Comparison of ENCODE assay signal across 8 cellular contexts in genomic region chr4:38856524-38857337, GRCh38. TPM values are rescaled to one million over a fixed set of nuclear protein-coding genes. Genes with fewer than 3 reads are reported as not detected.
DNase-seq lines count a peak whose midpoint lies in the region; ATAC-seq and TF ChIP-seq lines count a peak whose summit lies in the region.

TSS of gene TLR6 (minus strand) at chr4:38856817. CDS start at chr4:38829473, 27,344 bp downstream.

- no peaks in the 10 kb centered on the region for H3K9me3 Mint-ChIP-seq in effector memory CD8-positive, alpha-beta T cell

- H3K4me3 ChIP-seq in mononuclear cell (ENCODE audit: low read length) (peak within 1 kb of the TSS; percentile 48), stomach (peak within 1 kb of the TSS in 3 of 4 donors; percentile 11 to 27 (median 18))

- no peaks in the 10 kb centered on the region for H3K9me3 ChIP-seq in mononuclear cell (ENCODE audit: low read depth, low read length)
- H3K9me3 ChIP-seq in stomach = no peaks in the 10 kb centered on the region

- H3K27me3 Mint-ChIP-seq in effector memory CD8-positive, alpha-beta T cell = peaks cover 10 to 13% of the 10 kb centered on the region in 2 donors

- peak; percentile 47 for DNase-seq in GM10248 (ENCODE audit: extremely low spot score)
- DNase-seq in NCI-H345 (lab: John Stamatoyannopoulos, UW) = peak; percentile 61
- peak; percentile 61 for DNase-seq in activated CD4-positive, alpha-beta T cell treated with anti-CD3 and anti-CD28 coated beads, Interleukin-2, amount 50 U/mL, for 1 hour
- peak; percentile 53 to 66 (median 58) for DNase-seq in effector memory CD8-positive, alpha-beta T cell
- DNase-seq in stomach = peak; percentile 68
- no peak for DNase-seq in middle frontal gyrus (ENCODE audit: extremely low spot score, low spot score)

- H3K4me3 Mint-ChIP-seq in effector memory CD8-positive, alpha-beta T cell = peak within 1 kb of the TSS; percentile 51 to 70

- POLR2A ChIA-PET in GM10248 (lab: Yijun Ruan, JAX) = interaction anchor here (0.8 kb wide), 1 partner anchor 35 kb away, joined by 3 read pairs; no protein-coding TSS in a partner anchor

- TF ChIP-seq POLR2A in stomach (IDR thresholded peaks at IDR 0.05) = no peak

- H3K4me1 Mint-ChIP-seq in effector memory CD8-positive, alpha-beta T cell (ENCODE audit: low read depth in 2 of 2) = peaks cover 2 to 8% of the 10 kb centered on the region in 2 donors

- CTCF ChIA-PET in GM10248 (lab: Yijun Ruan, JAX) = interaction anchor here (0.6 to 3.8 kb wide), 18 partner anchors 10 to 788 kb away, joined by 3 to 65 read pairs (median 6); partner anchors contain the start of genes FAM114A1, TLR1 and TLR10

- no peaks in the 10 kb centered on the region for H3K36me3 Mint-ChIP-seq in effector memory CD8-positive, alpha-beta T cell (ENCODE audit: insufficient read depth)

- TF ChIP-seq EP300 in stomach (IDR thresholded peaks at IDR 0.05) = no peak

- peak; percentile 54 for ATAC-seq in HG02642 (IDR thresholded peaks at IDR 0.05; ENCODE audit: poor library complexity, unreplicated experiment)
- ATAC-seq in effector memory CD8-positive, alpha-beta T cell (replicated peaks) = peak; percentile 78

- peak; percentile 52 for TF ChIP-seq CTCF in GM10248 (IDR thresholded peaks at IDR 0.05; ENCODE audit: control extremely low read depth, extremely low read depth, low read depth, missing control alignments)
- TF ChIP-seq CTCF in stomach (IDR thresholded peaks at IDR 0.05) = peak in 5 of 7 experiments; percentile 52 to 86 (median 70)

- peaks cover 45% of the 10 kb centered on the region for H3K4me1 ChIP-seq in mononuclear cell (ENCODE audit: insufficient read depth, low read length)
- peaks cover 0 to 23% (median 8%) of the 10 kb centered on the region in 4 donors for H3K4me1 ChIP-seq in stomach

- intact Hi-C loops in stomach (cut with DNase I; ENCODE audit: low total_unique reads) = loop anchor here (10.0 kb wide), 1 partner anchor 92 kb away; no protein-coding TSS in a partner anchor

- WGBS in stomach, 5 donors = 13 to 21% (median 17%) methylated on average over 8 of the region's 8 CpGs

- H3K27ac ChIP-seq in stomach = peak within 1 kb of the TSS in 4 of 5 donors; percentile 52 to 88 (median 74)

- H3K27ac Mint-ChIP-seq in effector memory CD8-positive, alpha-beta T cell = peak within 1 kb of the TSS in 1 of 2 donors; percentile 64

- H3K27me3 ChIP-seq in mononuclear cell (ENCODE audit: insufficient read depth, low read length) (no peaks in the 10 kb centered on the region), stomach (no peaks in the 10 kb centered on the region)

- no peaks in the 10 kb centered on the region for H3K36me3 ChIP-seq in stomach

RNA-seq across cellular contexts. Expression of gene TLR6, which starts in this region (rescaled TPM):
- total RNA-seq in mononuclear cell (9.2 TPM), stomach (10 to 100 TPM in 1 of 5 donors, 1 to 10 TPM in 2, not detected in 2; 3.3 to 29.0 (median 4.3) TPM)
- under 1 TPM; 0.19 to 0.46 (median 0.23) TPM for polyA plus RNA-seq in stomach
